In genomic region chr9:93453047-93453914, GRCh38 we compare ENCODE assay signal across 8 cellular contexts. TPM values are rescaled to one million over a fixed set of nuclear protein-coding genes. Genes with fewer than 3 reads are reported as not detected.
DNase-seq lines count a peak whose midpoint lies in the region; ATAC-seq and TF ChIP-seq lines count a peak whose summit lies in the region.

FAM120AOS (minus strand) TSS chr9:93453581; CDS start chr9:93452709, 872 bp downstream.

- peak; percentile 45 for ATAC-seq in HG03442 (IDR thresholded peaks at IDR 0.05; ENCODE audit: unreplicated experiment)

- DNase-seq in Ammon's horn (ENCODE audit: low spot score) (peak; percentile 99), GM19238 (ENCODE audit: insufficient read length, low spot score) (peak; percentile 65), NCI-H524 treated with DMSO at 0.1 percent for 48 hours (lab: John Stamatoyannopoulos, UW) (peak; percentile 79), coronary artery (ENCODE audit: low spot score) (peak; percentile 95)
- DNase-seq in activated CD4-positive, alpha-beta T cell treated with anti-CD3 and anti-CD28 coated beads, Interleukin-2, amount 10 ng/mL, durations not matched to agents 24 days and 14 days, result peak; percentile 95
- DNase-seq in stimulated activated CD4-positive, alpha-beta T cell treated with anti-CD3 and anti-CD28 coated beads, Interleukin-1b, Interleukin-23, amount 100 ng/mL, for 4 hours (ENCODE audit: low read depth in 2 of 2), result peak; percentile 65

- H3K36me3 Mint-ChIP-seq in activated CD4-positive, alpha-beta T cell treated with anti-CD3 and anti-CD28 coated beads, Interleukin-2, amount 10 ng/mL, durations not matched to agents 24 days and 14 days (ENCODE audit: low read depth), result peaks cover 53% of the 10 kb centered on the region

- peak within 1 kb of the TSS; percentile 96 for H3K4me3 ChIP-seq in coronary artery

- H3K4me1 Mint-ChIP-seq in activated CD4-positive, alpha-beta T cell treated with anti-CD3 and anti-CD28 coated beads, Interleukin-2, amount 10 ng/mL, durations not matched to agents 24 days and 14 days, result peaks cover 41% of the 10 kb centered on the region

- peak within 1 kb of the TSS; percentile 92 for H3K4me3 Mint-ChIP-seq in activated CD4-positive, alpha-beta T cell treated with anti-CD3 and anti-CD28 coated beads, Interleukin-2, amount 10 ng/mL, durations not matched to agents 24 days and 14 days

- no peak for TF ChIP-seq CTCF in coronary artery (IDR thresholded peaks at IDR 0.05)

- H3K27ac Mint-ChIP-seq in activated CD4-positive, alpha-beta T cell treated with anti-CD3 and anti-CD28 coated beads, Interleukin-2, amount 10 ng/mL, durations not matched to agents 24 days and 14 days, result peak within 1 kb of the TSS; percentile 94

- H3K27me3 Mint-ChIP-seq in activated CD4-positive, alpha-beta T cell treated with anti-CD3 and anti-CD28 coated beads, Interleukin-2, amount 10 ng/mL, durations not matched to agents 24 days and 14 days, result no peaks in the 10 kb centered on the region

- intact Hi-C loops in activated CD4-positive, alpha-beta T cell treated with anti-CD3 and anti-CD28 coated beads, Interleukin-2, amount 10 ng/mL, durations not matched to agents 24 days and 14 days (cut with micrococcal nuclease), result loop anchor here (1.0 to 5.0 kb wide), 6 partner anchors 10 to 714 kb away; partner anchors contain the start of gene NINJ1

- H3K9me3 Mint-ChIP-seq in activated CD4-positive, alpha-beta T cell treated with anti-CD3 and anti-CD28 coated beads, Interleukin-2, amount 10 ng/mL, durations not matched to agents 24 days and 14 days, result no peaks in the 10 kb centered on the region

- H3K27ac ChIP-seq in coronary artery (peak within 1 kb of the TSS; percentile 84 to 98), layer of hippocampus (ENCODE audit: low read depth, low read length) (peak within 1 kb of the TSS; percentile 83)

- no peaks in the 10 kb centered on the region for H3K27me3 ChIP-seq in layer of hippocampus (ENCODE audit: control insufficient read depth, insufficient read depth, low read length)

RNA-seq across cellular contexts. Expression of gene FAM120AOS, which starts in this region (rescaled TPM):
- total RNA-seq in activated CD4-positive, alpha-beta T cell treated with anti-CD3 and anti-CD28 coated beads, Interleukin-2, amount 10 ng/mL, durations not matched to agents 24 days and 14 days, result 31.6 and 33.9 TPM in 2 replicates

Comparison
In these comparisons a context has a peak if more than half of its experiments do, and no peak if none do; other contexts are left out.
1. Peak in every context shown above with its lines: DNase-seq, ATAC-seq, H3K4me3 ChIP-seq and H3K27ac ChIP-seq.